Comparison of ENCODE assay signal across 23 cellular contexts in genomic region chr2:236767951-236768350, GRCh38.
"Had no signal": no experiment of that assay in that cellular context is flagged by ENCODE, and none has a peak within 500 bp of the region (broad histone marks: within the 10 kb centered on the region; RNA-seq: fewer than 3 reads in every experiment).

No MANE protein-coding gene starts in this region.

- ATAC-seq: gastrocnemius medialis, left ventricle myocardium superior had no signal

- H3K4me1 ChIP-seq: esophagus muscularis mucosa, gastrocnemius medialis, sigmoid colon, spleen, upper lobe of left lung had no signal

- H3K9me3 Mint-ChIP-seq: activated naive CD4-positive, alpha-beta T cell treated with anti-CD3 and anti-CD28 coated beads for 36 hours; activated naive CD8-positive, alpha-beta T cell treated with anti-CD3 and anti-CD28 coated beads, Interleukin-2, amount 10 ng/mL, durations not matched to agents 7 days and 5 days had no signal

- H3K4me3 ChIP-seq: esophagus muscularis mucosa, gastrocnemius medialis, sigmoid colon, spleen, thoracic aorta, upper lobe of left lung had no signal

- H3K36me3 Mint-ChIP-seq: activated CD4-positive, alpha-beta memory T cell treated with anti-CD3 and anti-CD28 coated beads for 36 hours; activated naive CD8-positive, alpha-beta T cell treated with anti-CD3 and anti-CD28 coated beads, Interleukin-2, amount 10 ng/mL, durations not matched to agents 7 days and 5 days; memory B cell had no signal

- H3K27me3 ChIP-seq: esophagus muscularis mucosa, gastrocnemius medialis, sigmoid colon, spleen, upper lobe of left lung had no signal

- H3K9me3 ChIP-seq: esophagus muscularis mucosa, gastrocnemius medialis, sigmoid colon, spleen, thoracic aorta, upper lobe of left lung had no signal

- H3K36me3 ChIP-seq: esophagus muscularis mucosa, gastrocnemius medialis, sigmoid colon, spleen, thoracic aorta, upper lobe of left lung had no signal

- H3K27ac ChIP-seq: esophagus muscularis mucosa, gastrocnemius medialis, sigmoid colon, spleen, thoracic aorta, upper lobe of left lung had no signal

- H3K27ac Mint-ChIP-seq: activated CD4-positive, alpha-beta memory T cell treated with anti-CD3 and anti-CD28 coated beads for 36 hours; activated naive CD4-positive, alpha-beta T cell treated with anti-CD3 and anti-CD28 coated beads for 36 hours; activated naive CD8-positive, alpha-beta T cell treated with anti-CD3 and anti-CD28 coated beads, Interleukin-2, amount 10 ng/mL, durations not matched to agents 7 days and 5 days; memory B cell; nephron progenitor cell had no signal

- DNase-seq: activated CD4-positive, alpha-beta memory T cell treated with anti-CD3 and anti-CD28 coated beads for 36 hours; activated CD4-positive, alpha-beta T cell treated with anti-CD3 and anti-CD28 coated beads for 48 hours; activated effector memory CD4-positive, alpha-beta T cell treated with Interleukin-2 at 50 U/mL for 16 hours; activated naive CD4-positive, alpha-beta T cell treated with anti-CD3 and anti-CD28 coated beads for 36 hours; activated naive CD8-positive, alpha-beta T cell treated with anti-CD3 and anti-CD28 coated beads, Interleukin-2, amount 10 ng/mL, durations not matched to agents 7 days and 5 days; activated T-cell treated with anti-CD3 and anti-CD28 coated beads, Interleukin-2, amount 50 U/mL, for 48 hours; amniotic stem cell; effector CD4-positive, alpha-beta T cell; gastrocnemius medialis; hippocampal formation; left ventricle myocardium superior; nephron progenitor cell; posterior cingulate gyrus; retina; sigmoid colon; spleen; stimulated activated CD4-positive, alpha-beta T cell treated with anti-CD3 and anti-CD28 coated beads, Interleukin-4, amount 100 ng/mL, for 1 hour; stimulated activated naive CD4-positive, alpha-beta T cell; T-helper 2 cell; upper lobe of left lung had no signal

- H3K4me3 Mint-ChIP-seq: activated CD4-positive, alpha-beta memory T cell treated with anti-CD3 and anti-CD28 coated beads for 36 hours; activated naive CD4-positive, alpha-beta T cell treated with anti-CD3 and anti-CD28 coated beads for 36 hours; activated naive CD8-positive, alpha-beta T cell treated with anti-CD3 and anti-CD28 coated beads, Interleukin-2, amount 10 ng/mL, durations not matched to agents 7 days and 5 days; memory B cell; nephron progenitor cell had no signal

- H3K4me1 Mint-ChIP-seq: activated naive CD8-positive, alpha-beta T cell treated with anti-CD3 and anti-CD28 coated beads, Interleukin-2, amount 10 ng/mL, durations not matched to agents 7 days and 5 days; memory B cell had no signal
